In the genomic region with DNA sequence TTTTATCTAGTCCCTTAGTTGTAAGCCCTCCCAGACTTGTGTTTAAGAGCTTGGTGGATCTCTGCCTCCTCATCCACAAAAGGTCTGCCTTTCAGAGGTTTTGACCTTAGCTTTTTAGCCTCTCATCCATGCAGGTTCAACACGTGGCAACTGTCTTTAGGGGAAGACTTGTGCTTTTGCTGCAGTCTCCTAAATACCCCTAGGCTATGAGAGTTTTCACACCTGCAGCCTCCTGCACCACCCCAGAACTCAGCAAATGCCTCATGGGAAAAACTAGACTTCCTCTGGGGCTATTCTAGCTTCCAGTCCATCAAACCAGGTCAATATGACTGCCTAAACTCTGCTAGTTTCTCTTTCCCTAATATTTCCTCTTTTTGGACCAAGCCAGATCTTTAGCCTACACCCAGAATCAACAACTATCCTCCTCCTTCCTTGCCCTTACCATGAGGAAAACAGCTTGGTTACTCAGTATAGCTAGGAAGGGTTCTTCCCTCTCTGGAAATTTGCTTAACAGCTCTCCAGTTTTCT, we compare ENCODE assay signal across 22 cellular contexts.
DNase-seq lines count a peak whose midpoint lies in the region; ATAC-seq and TF ChIP-seq lines count a peak whose summit lies in the region.
"Had no signal": no experiment of that assay in that cellular context is flagged by ENCODE, and none has a peak within 500 bp of the region (broad histone marks: within the 10 kb centered on the region; RNA-seq: fewer than 3 reads in every experiment).

No MANE protein-coding gene starts in this region.

- H3K14ac ChIP-seq in IMR-90 (replicated peaks; ENCODE audit: low read depth, low read length): no peak overlapping the region

- no peaks in the 10 kb centered on the region for H4K20me1 ChIP-seq in BLaER1 treated with 17β-estradiol and CSF1 and Interleukin-3, amounts not matched to agents 10 nM and 100 nM
- no peaks in the 10 kb centered on the region for H4K20me1 ChIP-seq in IMR-90 (ENCODE audit: insufficient read depth, low read length)

- peaks cover 0 to 11% (median 0%) of the 10 kb centered on the region in 11 experiments; a peak in 5 of 22 replicates for H3K36me3 ChIP-seq in BLaER1 treated with 17β-estradiol and CSF1 and Interleukin-3, amounts not matched to agents 10 nM and 100 nM
- H3K36me3 ChIP-seq in IMR-90 (ENCODE audit: control insufficient read depth, insufficient read depth, low read length) (no peaks in the 10 kb centered on the region), H7 (replicated peaks; ENCODE audit: control insufficient read depth, insufficient read depth, low read length) (no peaks in the 10 kb centered on the region)
- H3K36me3 ChIP-seq: SJCRH30 had no signal

- BruUV-seq in IMR-90 (replicated peaks; lab: Mats Ljungman, UMichigan): no TSS peak

- no peak overlapping the region for H3K23ac ChIP-seq in IMR-90 (ENCODE audit: low read depth, low read length)

- H3K4me1 Mint-ChIP-seq in dendritic cell treated with granulocyte-macrophage colony-stimulating factor and Interleukin-4, amounts not matched to agents 40 ng/mL and 50 ng/mL, for 4 days (ENCODE audit: low read depth): peaks cover 8% of the 10 kb centered on the region
- peaks cover 15 to 32% (median 27%) of the 10 kb centered on the region in 3 donors for H3K4me1 Mint-ChIP-seq in naive B cell

- no peak overlapping the region for H4K91ac ChIP-seq in IMR-90 (ENCODE audit: insufficient read depth, low read depth, low read length)

- 0 out of 2 replicates have a peak overlapping the region, but pooled peaks have one; percentile 2 for H3K4ac ChIP-seq in IMR-90 (ENCODE audit: low read depth, low read length)

- in situ Hi-C loops in IMR-90 (cut with MboI; ENCODE audit: low sequenced_read_pairs): no loop called here

- H4K8ac ChIP-seq in IMR-90 (ENCODE audit: low read depth in 2 of 2, low read length in 2 of 2): no peak overlapping the region

- CTCF ChIA-PET in IMR-90 (lab: Yijun Ruan, JAX): interaction anchor here (0.7 to 1.0 kb wide), 3 partner anchors 20 to 711 kb away, joined by 3 read pairs; no protein-coding TSS in a partner anchor

- peak overlapping the region; percentile 19; the same call in 1 of the 3 replicates for H2BK15ac ChIP-seq in IMR-90 (ENCODE audit: low read depth, low read length)

- peak overlapping the region; percentile 34 for H3K27ac Mint-ChIP-seq in dendritic cell treated with granulocyte-macrophage colony-stimulating factor and Interleukin-4, amounts not matched to agents 40 ng/mL and 50 ng/mL, for 4 days
- peak overlapping the region; percentile 3 to 60 (median 24) for H3K27ac Mint-ChIP-seq in naive B cell
- H3K27ac Mint-ChIP-seq: CD4-positive, CD25-positive, alpha-beta regulatory T cell; GM23338; IgD-negative memory B cell had no signal

- dilution Hi-C loops in IMR-90 (cut with HindIII; ENCODE audit: low sequenced_read_pairs, unreplicated experiment): no loop called here

- H3K9me3 Mint-ChIP-seq in dendritic cell treated with granulocyte-macrophage colony-stimulating factor and Interleukin-4, amounts not matched to agents 40 ng/mL and 50 ng/mL, for 4 days: no peaks in the 10 kb centered on the region
- peaks cover 0 to 1% (median 0%) of the 10 kb centered on the region in 7 donors for H3K9me3 Mint-ChIP-seq in naive B cell
- H3K9me3 Mint-ChIP-seq: GM23338, IgD-negative memory B cell had no signal

- H3K9ac ChIP-seq in BLaER1 treated with 17β-estradiol and CSF1 and Interleukin-3, amounts not matched to agents 10 nM and 100 nM: no peak overlapping the region
- no peak overlapping the region for H3K9ac ChIP-seq in IMR-90 (ENCODE audit: low read depth, low read length)

- H3K56ac ChIP-seq in IMR-90 (ENCODE audit: extremely low read depth, insufficient read depth, low read length): no peak overlapping the region

- POLR2A ChIA-PET in IMR-90 (lab: Charles Lee; ENCODE audit: unreplicated experiment): no interaction called here

- H3K27me3 ChIP-seq in BLaER1 treated with 17β-estradiol and CSF1 and Interleukin-3, amounts not matched to agents 10 nM and 100 nM: no peaks in the 10 kb centered on the region
- H3K27me3 ChIP-seq in IMR-90 (ENCODE audit: control insufficient read depth, insufficient read depth, low read length) (no peaks in the 10 kb centered on the region), H7 (ENCODE audit: control insufficient read depth, insufficient read depth, low read length) (no peaks in the 10 kb centered on the region)
- H3K27me3 ChIP-seq: SJCRH30 had no signal

- intact Hi-C loops in IMR-90 (cut with micrococcal nuclease): no loop called here
- intact Hi-C loops in dendritic cell treated with granulocyte-macrophage colony-stimulating factor and Interleukin-4, amounts not matched to agents 40 ng/mL and 50 ng/mL, for 4 days (cut with micrococcal nuclease): no loop called here

- H4K5ac ChIP-seq in IMR-90 (ENCODE audit: low read depth, low read length): peak overlapping the region; percentile 13; the same call in 1 of the 2 replicates

- no peaks in the 10 kb centered on the region for H3K79me1 ChIP-seq in IMR-90 (ENCODE audit: low read depth in 1 of 2, low read length in 2 of 2)

- H3K9me1 ChIP-seq in IMR-90 (ENCODE audit: insufficient read depth, low read length): 0 out of 2 replicates have a peak, but pooled peaks cover 4% of the 10 kb centered on the region

- TF ChIP-seq RAD21 in IMR-90 (IDR thresholded peaks at IDR 0.05; ENCODE audit: low read length): no peak

- peak overlapping the region; percentile 35 to 76 (median 65) for H3K4me2 ChIP-seq in BLaER1 treated with 17β-estradiol and CSF1 and Interleukin-3, amounts not matched to agents 10 nM and 100 nM
- no peak overlapping the region for H3K4me2 ChIP-seq in IMR-90 (ENCODE audit: low read depth, low read length)
- H3K4me2 ChIP-seq: GM23338 had no signal

- H2BK120ac ChIP-seq in IMR-90 (ENCODE audit: low read depth, low read length): no peak overlapping the region

- no peak for ATAC-seq in IMR-90 (ENCODE audit: low read depth)
- peak; percentile 53 to 61 for ATAC-seq in naive B cell (ENCODE audit: low read depth in 2 of 2)
- no peak for ATAC-seq in HG02840 (IDR thresholded peaks at IDR 0.05; ENCODE audit: low FRiP score, unreplicated experiment)
- no peak for ATAC-seq in HG03280 (IDR thresholded peaks at IDR 0.05; ENCODE audit: unreplicated experiment)
- ATAC-seq: GM12878, GM23338 had no signal

- no peak for TF ChIP-seq CTCF in IMR-90 (conservative IDR thresholded peaks at IDR 0.05; ENCODE audit: low read depth, low read length)

- H3K9me3 ChIP-seq in BLaER1 treated with 17β-estradiol and CSF1 and Interleukin-3, amounts not matched to agents 10 nM and 100 nM (replicated peaks in 1 of 11): peaks cover 2 to 11% (median 6%) of the 10 kb centered on the region in 11 experiments; a peak in 19 of 22 replicates
- no peaks in the 10 kb centered on the region for H3K9me3 ChIP-seq in IMR-90 (ENCODE audit: control insufficient read depth, insufficient read depth, low read length)
- H3K9me3 ChIP-seq: SJCRH30 had no signal

- H3K27me3 Mint-ChIP-seq in dendritic cell treated with granulocyte-macrophage colony-stimulating factor and Interleukin-4, amounts not matched to agents 40 ng/mL and 50 ng/mL, for 4 days: no peaks in the 10 kb centered on the region
- no peaks in the 10 kb centered on the region for H3K27me3 Mint-ChIP-seq in naive B cell
- H3K27me3 Mint-ChIP-seq: CD4-positive, CD25-positive, alpha-beta regulatory T cell; IgD-negative memory B cell had no signal

- no CpG with 5 or more reads among the region's 1 CpG for WGBS in IMR-90 (ENCODE audit: extremely low coverage in 2 of 2, insufficient read length in 1 of 2), 2 experiments

- H2BK5ac ChIP-seq in IMR-90 (ENCODE audit: low read depth, low read length, poor library complexity, severe bottlenecking): no peak overlapping the region

- H2AFZ ChIP-seq in IMR-90 (replicated peaks; ENCODE audit: low read length, poor library complexity): no peak overlapping the region
- H2AFZ ChIP-seq: GM23338 had no signal

- H3K27ac ChIP-seq in BLaER1 treated with 17β-estradiol and CSF1 and Interleukin-3, amounts not matched to agents 10 nM and 100 nM: peak overlapping the region in 3 of 11 experiments; percentile 7 to 41 (median 13); a peak in 4 of 22 replicates
- H3K27ac ChIP-seq in IMR-90 (ENCODE audit: insufficient read depth, low read length): no peak overlapping the region
- H3K27ac ChIP-seq: SJCRH30 had no signal

- H3K18ac ChIP-seq in IMR-90 (ENCODE audit: low read depth, low read length): 0 out of 2 replicates have a peak overlapping the region, but pooled peaks have one; percentile 47

- peaks cover 22 to 46% (median 36%) of the 10 kb centered on the region in 10 experiments for H3K4me1 ChIP-seq in BLaER1 treated with 17β-estradiol and CSF1 and Interleukin-3, amounts not matched to agents 10 nM and 100 nM
- H3K4me1 ChIP-seq in IMR-90 (ENCODE audit: control insufficient read depth, insufficient read depth, low read length): peaks cover 10% of the 10 kb centered on the region

- no peak overlapping the region for H2AK9ac ChIP-seq in IMR-90 (replicated peaks; ENCODE audit: low read depth, low read length, poor library complexity)

- DNase-seq in IMR-90 (no peak), naive B cell (peak; percentile 12), H7 (no peak)
- no peak for DNase-seq in activated CD8-positive, alpha-beta memory T cell treated with anti-CD3 and anti-CD28 coated beads, Interleukin-2, amount 50 U/mL, for 48 hours
- DNase-seq: CD4-positive, CD25-positive, alpha-beta regulatory T cell; DMS79; HCEC 1CT; NCI-H1092; NCI-H1436; NCI-H2029; NCI-H345; NCI-H524; NCI-H774; OCI-M1; SJCRH30 had no signal

- no peak overlapping the region for H3K4me3 Mint-ChIP-seq in dendritic cell treated with granulocyte-macrophage colony-stimulating factor and Interleukin-4, amounts not matched to agents 40 ng/mL and 50 ng/mL, for 4 days
- peak overlapping the region in 3 of 8 donors; percentile 0 to 57 (median 21) for H3K4me3 Mint-ChIP-seq in naive B cell
- H3K4me3 Mint-ChIP-seq: CD4-positive, CD25-positive, alpha-beta regulatory T cell; GM23338 had no signal

- no peaks in the 10 kb centered on the region for H3K36me3 Mint-ChIP-seq in dendritic cell treated with granulocyte-macrophage colony-stimulating factor and Interleukin-4, amounts not matched to agents 40 ng/mL and 50 ng/mL, for 4 days (ENCODE audit: low read depth)
- H3K36me3 Mint-ChIP-seq in naive B cell: peaks cover 14 to 24% of the 10 kb centered on the region in 2 donors

- TF ChIP-seq POLR2A in IMR-90 (IDR thresholded peaks at IDR 0.05; ENCODE audit: low read depth, low read length): no peak

- H3K4me3 ChIP-seq in BLaER1 treated with 17β-estradiol and CSF1 and Interleukin-3, amounts not matched to agents 10 nM and 100 nM: no peak overlapping the region
- H3K4me3 ChIP-seq in IMR-90 (ENCODE audit: insufficient read depth, low read depth, low read length) (no peak overlapping the region), H7 (ENCODE audit: insufficient read depth, low read depth, low read length) (no peak overlapping the region)
- H3K4me3 ChIP-seq: GM12878, GM23338, SJCRH30 had no signal

- no peak overlapping the region for H2AK5ac ChIP-seq in IMR-90 (ENCODE audit: low read depth, low read length)

- no peak overlapping the region for H2BK20ac ChIP-seq in IMR-90 (ENCODE audit: low read depth, low read length)

TF ChIP-seq in IMR-90, 13 proteins besides CTCF, POLR2A, EP300 and RAD21 (continues in another document):
- no peak for TF ChIP-seq MAZ (IDR thresholded peaks at IDR 0.05; ENCODE audit: borderline replicate concordance, low read depth, low read length)

Comparison
In these comparisons a context has a peak if more than half of its experiments do, and no peak if none do; other contexts are left out.
1. ATAC-seq: peak in naive B cell (2 of 2); none in IMR-90 (single experiment), HG02840 (single experiment) and HG03280 (single experiment).